Comparison of ENCODE assay signal across 11 cellular contexts in genomic region chr15:83199288-83199687, GRCh38. TPM values are rescaled to one million over a fixed set of nuclear protein-coding genes. Genes with fewer than 3 reads are reported as not detected.
DNase-seq lines count a peak whose midpoint lies in the region; ATAC-seq and TF ChIP-seq lines count a peak whose summit lies in the region.
"Had no signal": no experiment of that assay in that cellular context is flagged by ENCODE, and none has a peak within 500 bp of the region (broad histone marks: within the 10 kb centered on the region; RNA-seq: fewer than 3 reads in every experiment).

No MANE protein-coding gene starts in this region.

- no peaks in the 10 kb centered on the region for H3K36me3 ChIP-seq in MM.1S (replicated peaks; ENCODE audit: insufficient read depth, low read length)
- H3K36me3 ChIP-seq: colonic mucosa had no signal

- peaks cover 15% of the 10 kb centered on the region for H3F3A ChIP-seq in MM.1S (ENCODE audit: insufficient read depth, low read length)

- H4K20me1 ChIP-seq in MM.1S (ENCODE audit: insufficient read depth, low read length) = no peaks in the 10 kb centered on the region

- peaks cover 17% of the 10 kb centered on the region; the same call in 1 of the 2 replicates for H3K27me3 ChIP-seq in MM.1S (replicated peaks; ENCODE audit: insufficient read depth, low read length)
- H3K27me3 ChIP-seq: colonic mucosa had no signal

- H3K4me3 ChIP-seq in MM.1S (ENCODE audit: low read length) = no peak overlapping the region
- H3K4me3 ChIP-seq: colonic mucosa had no signal

- in situ Hi-C loops in GM13976 (cut with MboI; ENCODE audit: low sequenced_read_pairs, unreplicated experiment) = no loop called here

- ATAC-seq in GM19324 (IDR thresholded peaks at IDR 0.05; ENCODE audit: low FRiP score, unreplicated experiment) (peak; percentile 78), HG02852 (IDR thresholded peaks at IDR 0.05; ENCODE audit: unreplicated experiment) (peak; percentile 74), left colon (no peak)

- H3K4me1 ChIP-seq in MM.1S (ENCODE audit: low read length) = peaks cover 18% of the 10 kb centered on the region
- H3K4me1 ChIP-seq: Caco-2, colonic mucosa had no signal

- peak overlapping the region; percentile 46; the same call in 1 of the 2 replicates for H3K27ac ChIP-seq in MM.1S (ENCODE audit: low read length)
- H3K27ac ChIP-seq: colonic mucosa had no signal

- H3K4me2 ChIP-seq in MM.1S (ENCODE audit: low read depth, low read length) = 0 out of 2 replicates have a peak overlapping the region, but pooled peaks have one; percentile 13

- DNase-seq in GM13976 (ENCODE audit: low spot score) = peak; percentile 53
- peak; percentile 78 for DNase-seq in MM.1S
- no peak for DNase-seq in H4 (ENCODE audit: low spot score)
- DNase-seq in NCI-H2081 (lab: John Stamatoyannopoulos, UW) = no peak
- no peak for DNase-seq in D341Med (ENCODE audit: low spot score)
- no peak for DNase-seq in left colon
- DNase-seq: Caco-2, colonic mucosa, NCI-H1092 treated with DMSO at 0.1 percent for 48 hours had no signal

- H2AFZ ChIP-seq in MM.1S (ENCODE audit: low read length) = no peak overlapping the region

- H3K9me3 ChIP-seq in MM.1S (replicated peaks; ENCODE audit: insufficient read depth, low read length) = no peaks in the 10 kb centered on the region
- H3K9me3 ChIP-seq: Caco-2, colonic mucosa had no signal

- no peaks in the 10 kb centered on the region for H3K9me2 ChIP-seq in MM.1S (replicated peaks; ENCODE audit: insufficient read depth, low read length)

- TF ChIP-seq CTCF in GM13976 (IDR thresholded peaks at IDR 0.05; ENCODE audit: borderline replicate concordance, control extremely low read depth, extremely low read depth, insufficient read depth, missing control alignments) = no peak
- TF ChIP-seq CTCF in MM.1S (IDR thresholded peaks at IDR 0.05; ENCODE audit: low read length) = no peak

- intact Hi-C loops in left colon (cut with DNase I, micrococcal nuclease) = no loop called here

- no peaks in the 10 kb centered on the region for H3K79me2 ChIP-seq in MM.1S (ENCODE audit: low read length)

- no peak overlapping the region for H3K9ac ChIP-seq in MM.1S (ENCODE audit: low read length)

RNA-seq across cellular contexts. Expression of gene HDGFL3, which starts 8.3 kb away (rescaled TPM):
- total RNA-seq in H4 (2014; rRNA removed; shearing (Covaris generic)) = 37.5 and 40.6 TPM in 2 replicates
- total RNA-seq in left colon = 10 to 100 TPM in 1 of 2 donors, 1 to 10 TPM in 1; 9.2 to 13.6 TPM

Comparison
In these comparisons a context has a peak if more than half of its experiments do, and no peak if none do; other contexts are left out.
1. DNase-seq: peak in GM13976 (single experiment) and MM.1S (single experiment); none in H4 (single experiment), NCI-H2081 (0 of 2), D341Med (single experiment) and left colon (0 of 2).